ENCODE assay signal across 18 cellular contexts in the genomic region with DNA sequence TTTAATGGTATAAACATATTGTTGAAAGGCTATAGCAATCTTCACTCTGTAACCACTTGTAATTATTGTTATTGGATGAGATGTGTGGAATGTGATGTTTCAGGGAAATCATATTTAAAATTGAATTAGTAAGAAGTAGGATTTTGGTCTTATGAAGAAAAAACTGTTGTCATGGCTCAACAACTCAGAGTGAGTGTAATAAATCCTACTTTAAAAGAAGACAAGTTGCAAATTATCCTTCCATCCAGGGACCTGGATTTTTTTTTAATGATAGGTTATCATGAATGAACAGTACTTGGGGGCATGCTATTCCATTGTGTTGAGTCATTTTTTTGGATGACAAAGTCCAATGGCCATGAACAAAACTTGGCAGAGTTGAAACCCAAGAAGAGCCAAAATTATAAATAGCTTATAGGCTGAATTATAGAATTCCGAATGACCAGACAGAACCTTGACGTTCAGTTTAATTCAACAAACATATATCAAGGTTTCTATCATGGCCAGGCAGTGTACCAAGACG.
DNase-seq lines count a peak whose midpoint lies in the region; ATAC-seq lines count a peak whose summit lies in the region.
"Had no signal": no experiment of that assay in that cellular context is flagged by ENCODE, and none has a peak within 500 bp of the region (broad histone marks: within the 10 kb centered on the region; RNA-seq: fewer than 3 reads in every experiment).

No MANE protein-coding gene starts in this region.

- peak; percentile 9 for DNase-seq in AG08395 (ENCODE audit: low spot score)
- peak; percentile 21 for DNase-seq in GM04504 (ENCODE audit: low read depth)
- peak; percentile 56 for DNase-seq in NCI-H69 (lab: John Stamatoyannopoulos, UW)
- peak; percentile 61 for DNase-seq in fibroblast of peridontal ligament (ENCODE audit: extremely low read depth)
- DNase-seq in activated CD8-positive, alpha-beta memory T cell treated with anti-CD3 and anti-CD28 coated beads, Interleukin-2, amount 50 U/mL, for 4 hours: no peak
- no peak for DNase-seq in H4 (ENCODE audit: low spot score)
- DNase-seq: BE2C; C1 segment of cervical spinal cord; CD4-positive, CD25-positive, alpha-beta regulatory T cell; CD8-positive, alpha-beta memory T cell; COR-L47; DMS 273 treated with DMSO at 0.1 percent for 48 hours; DMS53; DND-41; EL; GOT3; H9 had no signal

- ATAC-seq in GM21515 (IDR thresholded peaks at IDR 0.05; ENCODE audit: unreplicated experiment): no peak

Comparison
In these comparisons a context has a peak if more than half of its experiments do, and no peak if none do; other contexts are left out.
1. DNase-seq: peak in AG08395 (single experiment), GM04504 (single experiment), NCI-H69 (single experiment) and fibroblast of peridontal ligament (single experiment); none in activated CD8-positive, alpha-beta memory T cell treated with anti-CD3 and anti-CD28 coated beads, Interleukin-2, amount 50 U/mL, for 4 hours (single experiment) and H4 (single experiment).